Comparison of ENCODE assay signal across 8 cellular contexts in genomic region chr13:99228737-99229691, GRCh38. TPM values are rescaled to one million over a fixed set of nuclear protein-coding genes. Genes with fewer than 3 reads are reported as not detected.
DNase-seq lines count a peak whose midpoint lies in the region; ATAC-seq, FAIRE-seq and TF ChIP-seq lines count a peak whose summit lies in the region.

No MANE protein-coding gene starts in this region.

- H3K27ac ChIP-seq in Karpas-422 (ENCODE audit: low read length) (peak overlapping the region; percentile 94), neutrophil (peak overlapping the region; percentile 44)

- H3K4me2 ChIP-seq in Karpas-422 (ENCODE audit: low read depth, low read length, poor library complexity, severe bottlenecking), result peak overlapping the region; percentile 69

- peak; percentile 88 for ATAC-seq in GM18502 (IDR thresholded peaks at IDR 0.05; ENCODE audit: poor library complexity, unreplicated experiment)

- TF ChIP-seq CTCF in astrocyte of the spinal cord (IDR thresholded peaks at IDR 0.05; ENCODE audit: low read depth, low read length), result no peak
- TF ChIP-seq CTCF in neutrophil (IDR thresholded peaks at IDR 0.05), result no peak
- TF ChIP-seq CTCF in D721Med (IDR thresholded peaks at IDR 0.05; ENCODE audit: insufficient read depth, missing control alignments), result no peak

- DNase-seq in H4 (ENCODE audit: low spot score) (peak; percentile 33), Karpas-422 (peak; percentile 97), astrocyte of the spinal cord (ENCODE audit: low read depth, low spot score) (peak; percentile 90), hypothalamus (lab: John Stamatoyannopoulos, UW) (no peak), D721Med (ENCODE audit: insufficient read length, low spot score) (no peak)
- DNase-seq in activated effector memory CD4-positive, alpha-beta T cell treated with anti-CD3 and anti-CD28 coated beads, Interleukin-2, amount 50 U/mL, for 16 hours, result no peak

- no peaks in the 10 kb centered on the region for H3K36me3 ChIP-seq in Karpas-422 (ENCODE audit: insufficient read depth, low read length)
- no peaks in the 10 kb centered on the region for H3K36me3 ChIP-seq in neutrophil

- H4K20me1 ChIP-seq in Karpas-422 (ENCODE audit: insufficient read depth, low read depth, low read length), result no peaks in the 10 kb centered on the region

- H3K9ac ChIP-seq in Karpas-422 (ENCODE audit: low read length), result peak overlapping the region; percentile 64

- FAIRE-seq in D721Med (lab: Jason Lieb, UNC), result no peak

- in situ Hi-C loops in astrocyte of the spinal cord (cut with HindIII; ENCODE audit: low sequenced_read_pairs), result no loop called here

- H3K4me3 ChIP-seq in Karpas-422 (ENCODE audit: low read length) (peak overlapping the region; percentile 54), astrocyte of the spinal cord (ENCODE audit: low read depth, low read length) (no peak overlapping the region), neutrophil (ENCODE audit: low read depth in 1 of 2, low read length in 1 of 2) (no peak overlapping the region)

- H3K9me3 ChIP-seq in Karpas-422 (ENCODE audit: low read length) (no peaks in the 10 kb centered on the region), neutrophil (no peaks in the 10 kb centered on the region)

- H3K27me3 ChIP-seq in Karpas-422 (ENCODE audit: low read length) (no peaks in the 10 kb centered on the region), neutrophil (no peaks in the 10 kb centered on the region)

- no peaks in the 10 kb centered on the region for H3K9me2 ChIP-seq in Karpas-422 (replicated peaks; ENCODE audit: insufficient read depth, low read length)

- peaks cover 89% of the 10 kb centered on the region for H3K79me2 ChIP-seq in Karpas-422 (ENCODE audit: low read length)

- H2AFZ ChIP-seq in Karpas-422 (ENCODE audit: low read length), result no peak overlapping the region

- H3K4me1 ChIP-seq in Karpas-422 (ENCODE audit: low read length) (peaks cover 100% of the 10 kb centered on the region), neutrophil (ENCODE audit: control insufficient read depth in 1 of 2, insufficient read depth in 1 of 2, low read depth in 1 of 2, low read length in 1 of 2) (peaks cover 53 to 61% of the 10 kb centered on the region in 2 experiments)

RNA-seq across cellular contexts. Expression of gene UBAC2, which starts 28.4 kb away (rescaled TPM):
- 24.0 and 29.8 TPM in 2 replicates for total RNA-seq in H4 (2014; rRNA removed; shearing (Covaris generic))
- 50.6 and 58.3 TPM in 2 replicates for total RNA-seq in Karpas-422 (2014; rRNA removed; shearing (Covaris generic); ENCODE audit: low replicate concordance)

RNA-seq across cellular contexts. Expression of gene GPR18, which starts 29.2 kb away (rescaled TPM):
- not detected in 2 replicates for total RNA-seq in H4 (2014; rRNA removed; shearing (Covaris generic))
- 45.4 and 126 TPM in 2 replicates for total RNA-seq in Karpas-422 (2014; rRNA removed; shearing (Covaris generic); ENCODE audit: low replicate concordance)

Comparison
In these comparisons a context has a peak if more than half of its experiments do, and no peak if none do; other contexts are left out.
1. DNase-seq: peak in H4 (single experiment), Karpas-422 (single experiment) and astrocyte of the spinal cord (single experiment); none in hypothalamus (0 of 51), D721Med (single experiment) and activated effector memory CD4-positive, alpha-beta T cell treated with anti-CD3 and anti-CD28 coated beads, Interleukin-2, amount 50 U/mL, for 16 hours (single experiment).
2. RNA of gene GPR18, which starts 29.2 kb away (total RNA-seq): 45.4 to 126 TPM in Karpas-422; not detected in H4; every median in the first group is over 10 times any median in the second.